3 cellular contexts compared by ENCODE assay signal in genomic region chr3:48738144-48738536, GRCh38.
TF ChIP-seq lines count a peak whose summit lies in the region.

No MANE protein-coding gene starts in this region.

TF ChIP-seq in IMR-90, 13 proteins besides CTCF, POLR2A, EP300 and RAD21:
- no peak for TF ChIP-seq ELK1 (IDR thresholded peaks at IDR 0.05; ENCODE audit: borderline replicate concordance, low read depth, low read length)
- no peak for TF ChIP-seq USF2 (IDR thresholded peaks at IDR 0.05; ENCODE audit: low read depth, low read length)
- no peak for TF ChIP-seq RFX5 (IDR thresholded peaks at IDR 0.05; ENCODE audit: low read depth, low read length)
- no peak for TF ChIP-seq CHD1 (IDR thresholded peaks at IDR 0.05; ENCODE audit: low read depth, low read length)
- no peak for TF ChIP-seq MAZ (IDR thresholded peaks at IDR 0.05; ENCODE audit: borderline replicate concordance, low read depth, low read length)
- no peak for TF ChIP-seq SMC3 (IDR thresholded peaks at IDR 0.05; ENCODE audit: low read depth, low read length)
- TF ChIP-seq MAFK (IDR thresholded peaks at IDR 0.05; ENCODE audit: low read depth, low read length), result no peak
- no peak for TF ChIP-seq MXI1 (IDR thresholded peaks at IDR 0.05; ENCODE audit: borderline replicate concordance, low read depth, low read length)
- TF ChIP-seq RCOR1 (IDR thresholded peaks at IDR 0.05; ENCODE audit: insufficient replicate concordance, low read length), result no peak

TF ChIP-seq in H1, 55 proteins besides CTCF, POLR2A, EP300 and RAD21:
- TF ChIP-seq KDM5A (IDR thresholded peaks at IDR 0.05; ENCODE audit: low read length), result no peak
- no peak for TF ChIP-seq PHF8 (conservative IDR thresholded peaks at IDR 0.05; ENCODE audit: low read depth, low read length)
- no peak for TF ChIP-seq GABPA (IDR thresholded peaks at IDR 0.05; ENCODE audit: borderline replicate concordance, insufficient read depth, low read length)
- no peak for TF ChIP-seq CEBPB (IDR thresholded peaks at IDR 0.05; ENCODE audit: low read depth, low read length)
- TF ChIP-seq RFX5 (IDR thresholded peaks at IDR 0.05; ENCODE audit: borderline replicate concordance, low read depth, low read length), result no peak
- no peak for TF ChIP-seq SIX5 (IDR thresholded peaks at IDR 0.05; ENCODE audit: low read depth, low read length)
- no peak for TF ChIP-seq SRF (IDR thresholded peaks at IDR 0.05; ENCODE audit: low read depth, low read length)
- no peak for TF ChIP-seq CREB1 (IDR thresholded peaks at IDR 0.05)
- TF ChIP-seq CBX8 (IDR thresholded peaks at IDR 0.05; ENCODE audit: borderline replicate concordance, low read depth, low read length), result no peak
- no peak for TF ChIP-seq CBX5 (IDR thresholded peaks at IDR 0.05; ENCODE audit: low read depth, low read length)
- TF ChIP-seq EGR1 (IDR thresholded peaks at IDR 0.05; ENCODE audit: borderline replicate concordance, low read depth, low read length), result no peak
- no peak for TF ChIP-seq POLR2AphosphoS5 (IDR thresholded peaks at IDR 0.05; ENCODE audit: low read depth, low read length)
- TF ChIP-seq RBBP5 (IDR thresholded peaks at IDR 0.05; ENCODE audit: borderline replicate concordance, low read depth, low read length), result no peak
- TF ChIP-seq NRF1 (IDR thresholded peaks at IDR 0.05; ENCODE audit: low read depth, low read length), result no peak

TF ChIP-seq in SK-N-SH treated with all-trans-retinoic acid at 6 μM for 48 hours, 23 proteins besides CTCF, POLR2A, EP300 and RAD21:
- TF ChIP-seq TSHZ2 (CRISPR knock-in tag; IDR thresholded peaks at IDR 0.05), result no peak
- TF ChIP-seq ZNF70 (CRISPR knock-in tag; IDR thresholded peaks at IDR 0.05), result no peak
- no peak for TF ChIP-seq CREB5 (CRISPR knock-in tag; IDR thresholded peaks at IDR 0.05; ENCODE audit: low read depth)
- no peak for TF ChIP-seq ARNTL (CRISPR knock-in tag; IDR thresholded peaks at IDR 0.05; ENCODE audit: borderline replicate concordance, low read depth)
- no peak for TF ChIP-seq PATZ1 (CRISPR knock-in tag; IDR thresholded peaks at IDR 0.05; ENCODE audit: borderline replicate concordance)
- TF ChIP-seq ZNF8 (CRISPR knock-in tag; IDR thresholded peaks at IDR 0.05), result no peak
- no peak for TF ChIP-seq RARB (CRISPR knock-in tag; IDR thresholded peaks at IDR 0.05)
- TF ChIP-seq TOX (CRISPR knock-in tag; IDR thresholded peaks at IDR 0.05; ENCODE audit: borderline replicate concordance), result no peak
- no peak for TF ChIP-seq ZFP30 (CRISPR knock-in tag; IDR thresholded peaks at IDR 0.05)
- TF ChIP-seq ESRRG (CRISPR knock-in tag; IDR thresholded peaks at IDR 0.05), result no peak
- no peak for TF ChIP-seq SNAI2 (CRISPR knock-in tag; IDR thresholded peaks at IDR 0.05)
- no peak for TF ChIP-seq PPARA (CRISPR knock-in tag; IDR thresholded peaks at IDR 0.05; ENCODE audit: borderline replicate concordance)
- no peak for TF ChIP-seq BACH2 (CRISPR knock-in tag; IDR thresholded peaks at IDR 0.05; ENCODE audit: borderline replicate concordance)
- no peak for TF ChIP-seq TCF4 (CRISPR knock-in tag; IDR thresholded peaks at IDR 0.05; ENCODE audit: borderline replicate concordance)
- no peak for TF ChIP-seq CSDC2 (CRISPR knock-in tag; IDR thresholded peaks at IDR 0.05)
